ENCODE assay signal across 8 cellular contexts in genomic region chr9:137550241-137550621, GRCh38. TPM values are rescaled to one million over a fixed set of nuclear protein-coding genes. Genes with fewer than 3 reads are reported as not detected.
DNase-seq lines count a peak whose midpoint lies in the region; ATAC-seq and TF ChIP-seq lines count a peak whose summit lies in the region.

TSS of gene PNPLA7 (minus strand) at chr9:137550402. CDS start at chr9:137550197, 205 bp downstream.

- H3K9ac ChIP-seq in endodermal cell (ENCODE audit: extremely low read depth, low read length, poor library complexity, severe bottlenecking), result peak within 1 kb of the TSS; percentile 30

- DNase-seq in BJ (ENCODE audit: low read depth) (peak; percentile 21), HFFc6 (peak; percentile 70), NCI-H82 treated with DMSO at 0.1 percent for 48 hours (lab: John Stamatoyannopoulos, UW; ENCODE audit: unreplicated experiment) (peak; percentile 19), endodermal cell (peak; percentile 92), lung microvascular endothelial cell (ENCODE audit: low read depth in 2 of 2) (peak; percentile 63 to 73)
- peak; percentile 72 for DNase-seq in activated CD8-positive, alpha-beta memory T cell treated with anti-CD3 and anti-CD28 coated beads, Interleukin-2, amount 10 ng/mL, durations not matched to agents 7 days and 5 days
- DNase-seq in stimulated activated CD4-positive, alpha-beta T cell treated with anti-CD3 and anti-CD28 coated beads, TNF-alpha, amount 100 ng/mL, for 4 hours (ENCODE audit: low read depth in 3 of 3), result peak; percentile 18 to 31 (median 24)

- no peaks in the 10 kb centered on the region for H3K27me3 Mint-ChIP-seq in HFFc6 (ENCODE audit: insufficient read depth)
- no peaks in the 10 kb centered on the region for H3K27me3 Mint-ChIP-seq in activated CD8-positive, alpha-beta memory T cell treated with anti-CD3 and anti-CD28 coated beads, Interleukin-2, amount 10 ng/mL, durations not matched to agents 7 days and 5 days
- H3K27me3 Mint-ChIP-seq in endodermal cell (ENCODE audit: insufficient read depth), result no peaks in the 10 kb centered on the region

- H3K27me3 ChIP-seq in BJ (ENCODE audit: control insufficient read depth, insufficient read depth, low read length) (no peaks in the 10 kb centered on the region), endodermal cell (ENCODE audit: control insufficient read depth, insufficient read depth, low read length, poor library complexity, severe bottlenecking) (no peaks in the 10 kb centered on the region)

- H3K4me1 Mint-ChIP-seq in HFFc6 (ENCODE audit: low read depth) (peaks cover 20% of the 10 kb centered on the region), endodermal cell (peaks cover 3% of the 10 kb centered on the region)
- peaks cover 17% of the 10 kb centered on the region for H3K4me1 Mint-ChIP-seq in activated CD8-positive, alpha-beta memory T cell treated with anti-CD3 and anti-CD28 coated beads, Interleukin-2, amount 10 ng/mL, durations not matched to agents 7 days and 5 days

- POLR2A ChIA-PET in BJ (lab: Charles Lee), result no interaction called here

- H3K4me3 ChIP-seq in BJ (ENCODE audit: low read depth, low read length) (peak within 1 kb of the TSS; percentile 73), endodermal cell (ENCODE audit: low read length) (peak within 1 kb of the TSS; percentile 68)

- H3K27ac ChIP-seq in endodermal cell (ENCODE audit: low read depth, low read length), result peak within 1 kb of the TSS; percentile 77

- H3K4me3 Mint-ChIP-seq in HFFc6 (peak within 1 kb of the TSS; percentile 85), endodermal cell (peak within 1 kb of the TSS; percentile 72)
- H3K4me3 Mint-ChIP-seq in activated CD8-positive, alpha-beta memory T cell treated with anti-CD3 and anti-CD28 coated beads, Interleukin-2, amount 10 ng/mL, durations not matched to agents 7 days and 5 days, result peak within 1 kb of the TSS; percentile 78

- H3K36me3 ChIP-seq in BJ (ENCODE audit: control insufficient read depth, insufficient read depth, low read length) (peaks cover 7% of the 10 kb centered on the region), endodermal cell (ENCODE audit: control insufficient read depth, insufficient read depth, low read length) (peaks cover 16% of the 10 kb centered on the region)

- ATAC-seq in activated CD8-positive, alpha-beta memory T cell treated with anti-CD3 and anti-CD28 coated beads, Interleukin-2, amount 10 ng/mL, durations not matched to agents 7 days and 5 days, result no peak
- no peak for ATAC-seq in GM18870 (IDR thresholded peaks at IDR 0.05; ENCODE audit: unreplicated experiment)

- CTCF ChIA-PET in BJ (lab: Yijun Ruan, JAX), result interaction anchor here (1.2 to 1.7 kb wide), 2 partner anchors 15 to 28 kb away, joined by 4 to 9 read pairs; no protein-coding TSS in a partner anchor
- CTCF ChIA-PET in activated CD8-positive, alpha-beta memory T cell treated with anti-CD3 and anti-CD28 coated beads, Interleukin-2, amount 10 ng/mL, durations not matched to agents 7 days and 5 days (lab: Charles Lee), result interaction anchor here (0.5 to 2.4 kb wide), 4 partner anchors 12 to 465 kb away, joined by 3 to 17 read pairs (median 6); partner anchors contain the start of gene ZMYND19

- no peaks in the 10 kb centered on the region for H3K9me3 ChIP-seq in endodermal cell (ENCODE audit: control insufficient read depth, low read length)

- no peaks in the 10 kb centered on the region for H3K4me1 ChIP-seq in endodermal cell (ENCODE audit: control insufficient read depth, insufficient read depth, low read length)

- H3K9me3 Mint-ChIP-seq in HFFc6, result no peaks in the 10 kb centered on the region
- H3K9me3 Mint-ChIP-seq in activated CD8-positive, alpha-beta memory T cell treated with anti-CD3 and anti-CD28 coated beads, Interleukin-2, amount 10 ng/mL, durations not matched to agents 7 days and 5 days (ENCODE audit: low read depth), result no peaks in the 10 kb centered on the region
- H3K9me3 Mint-ChIP-seq in endodermal cell, result peaks cover 22% of the 10 kb centered on the region

- 0 out of 2 replicates have a peak, but pooled peaks have one; percentile 4 for TF ChIP-seq CTCF in BJ (IDR thresholded peaks at IDR 0.05; ENCODE audit: insufficient read depth, low read depth, low read length)
- no peak for TF ChIP-seq CTCF in HFFc6 (IDR thresholded peaks at IDR 0.05)
- no peak for TF ChIP-seq CTCF in endodermal cell (conservative IDR thresholded peaks at IDR 0.05)

- peak within 1 kb of the TSS; percentile 64 for H3K27ac Mint-ChIP-seq in HFFc6
- H3K27ac Mint-ChIP-seq in activated CD8-positive, alpha-beta memory T cell treated with anti-CD3 and anti-CD28 coated beads, Interleukin-2, amount 10 ng/mL, durations not matched to agents 7 days and 5 days, result peak within 1 kb of the TSS; percentile 69
- no peak within 1 kb of the TSS for H3K27ac Mint-ChIP-seq in endodermal cell

- WGBS in endodermal cell (ENCODE audit: insufficient coverage in 1 of 2, insufficient read length in 1 of 2), 2 experiments, result 21 to 23% methylated on average over 6 to 13 of the region's 13 CpGs

- H3K36me3 Mint-ChIP-seq in HFFc6 (ENCODE audit: low read depth) (peaks cover 16% of the 10 kb centered on the region), endodermal cell (ENCODE audit: low read depth) (peaks cover 26% of the 10 kb centered on the region)
- H3K36me3 Mint-ChIP-seq in activated CD8-positive, alpha-beta memory T cell treated with anti-CD3 and anti-CD28 coated beads, Interleukin-2, amount 10 ng/mL, durations not matched to agents 7 days and 5 days, result peaks cover 3% of the 10 kb centered on the region

RNA-seq across cellular contexts. Expression of gene PNPLA7, which starts in this region (rescaled TPM):
- polyA plus RNA-seq in BJ (2011; rRNA removed), result 0.40 and 0.63 TPM in 2 replicates
- 0.71 and 0.93 TPM in 2 replicates for polyA minus RNA-seq in BJ (2011; rRNA and poly(A)+ RNA removed)
- total RNA-seq in HFFc6 (2021; fragmentation: NEBNext Ultra II Directional; extraction: Animal tissue kit (Norgen Biotek cat#: 25700)), result under 1 TPM; 0.20 to 0.90 (median 0.52) TPM
- total RNA-seq in activated CD8-positive, alpha-beta memory T cell treated with anti-CD3 and anti-CD28 coated beads, Interleukin-2, amount 10 ng/mL, durations not matched to agents 7 days and 5 days, result 1 to 10 TPM; 3.0 to 3.2 TPM
- total RNA-seq in endodermal cell (1 to 10 TPM; 2.0 to 2.4 TPM), lung microvascular endothelial cell (0.44 and 0.79 TPM in 2 replicates)
- polyA plus RNA-seq in endodermal cell (2013, experiment 1 of 2), result 1.8 TPM
- polyA plus RNA-seq in endodermal cell (2013, experiment 2 of 2), result 1.4 TPM

Comparison
In these comparisons a context has a peak if more than half of its experiments do, and no peak if none do; other contexts are left out.
1. Peak in DNase-seq and H3K4me3 ChIP-seq in BJ; RNA of the gene not detected or under 1 TPM.
2. Peak in DNase-seq in HFFc6; RNA of the gene not detected or under 1 TPM.
3. Peak in DNase-seq in lung microvascular endothelial cell; RNA of the gene not detected or under 1 TPM.
4. DNase-seq: peak in every context shown above with its lines; median percentile 92 in endodermal cell; 72 in activated CD8-positive, alpha-beta memory T cell treated with anti-CD3 and anti-CD28 coated beads, Interleukin-2, amount 10 ng/mL, durations not matched to agents 7 days and 5 days; 70 in HFFc6; 68 in lung microvascular endothelial cell; 24 in stimulated activated CD4-positive, alpha-beta T cell treated with anti-CD3 and anti-CD28 coated beads, TNF-alpha, amount 100 ng/mL, for 4 hours; 21 in BJ; 19 in NCI-H82 treated with DMSO at 0.1 percent for 48 hours.